In the genomic region with DNA sequence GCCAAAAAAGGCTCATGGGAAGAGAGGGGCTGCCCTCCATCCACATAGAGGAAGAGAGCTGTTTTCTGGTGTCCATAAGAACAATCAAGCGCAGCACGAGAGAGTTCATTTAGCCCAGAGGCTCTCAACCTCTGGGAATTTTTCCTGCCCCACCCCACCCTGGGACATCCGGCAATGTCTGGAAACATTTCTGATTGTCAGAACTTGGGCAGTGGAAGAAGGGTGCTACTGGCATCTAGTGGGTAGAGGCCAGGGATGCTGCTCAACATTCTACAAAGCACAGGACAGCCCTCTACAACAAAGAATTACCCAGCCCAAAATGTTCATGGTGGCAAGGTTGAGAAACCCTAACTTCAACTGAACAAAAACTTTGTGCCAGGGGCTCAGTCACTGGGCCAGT, we compare ENCODE assay signal across 1 cellular context.
TF ChIP-seq lines count a peak whose summit lies in the region.

No MANE protein-coding gene starts in this region.

TF ChIP-seq in GM12878, 131 proteins besides CTCF, POLR2A, EP300 and RAD21:
- TF ChIP-seq, protein P1, sequence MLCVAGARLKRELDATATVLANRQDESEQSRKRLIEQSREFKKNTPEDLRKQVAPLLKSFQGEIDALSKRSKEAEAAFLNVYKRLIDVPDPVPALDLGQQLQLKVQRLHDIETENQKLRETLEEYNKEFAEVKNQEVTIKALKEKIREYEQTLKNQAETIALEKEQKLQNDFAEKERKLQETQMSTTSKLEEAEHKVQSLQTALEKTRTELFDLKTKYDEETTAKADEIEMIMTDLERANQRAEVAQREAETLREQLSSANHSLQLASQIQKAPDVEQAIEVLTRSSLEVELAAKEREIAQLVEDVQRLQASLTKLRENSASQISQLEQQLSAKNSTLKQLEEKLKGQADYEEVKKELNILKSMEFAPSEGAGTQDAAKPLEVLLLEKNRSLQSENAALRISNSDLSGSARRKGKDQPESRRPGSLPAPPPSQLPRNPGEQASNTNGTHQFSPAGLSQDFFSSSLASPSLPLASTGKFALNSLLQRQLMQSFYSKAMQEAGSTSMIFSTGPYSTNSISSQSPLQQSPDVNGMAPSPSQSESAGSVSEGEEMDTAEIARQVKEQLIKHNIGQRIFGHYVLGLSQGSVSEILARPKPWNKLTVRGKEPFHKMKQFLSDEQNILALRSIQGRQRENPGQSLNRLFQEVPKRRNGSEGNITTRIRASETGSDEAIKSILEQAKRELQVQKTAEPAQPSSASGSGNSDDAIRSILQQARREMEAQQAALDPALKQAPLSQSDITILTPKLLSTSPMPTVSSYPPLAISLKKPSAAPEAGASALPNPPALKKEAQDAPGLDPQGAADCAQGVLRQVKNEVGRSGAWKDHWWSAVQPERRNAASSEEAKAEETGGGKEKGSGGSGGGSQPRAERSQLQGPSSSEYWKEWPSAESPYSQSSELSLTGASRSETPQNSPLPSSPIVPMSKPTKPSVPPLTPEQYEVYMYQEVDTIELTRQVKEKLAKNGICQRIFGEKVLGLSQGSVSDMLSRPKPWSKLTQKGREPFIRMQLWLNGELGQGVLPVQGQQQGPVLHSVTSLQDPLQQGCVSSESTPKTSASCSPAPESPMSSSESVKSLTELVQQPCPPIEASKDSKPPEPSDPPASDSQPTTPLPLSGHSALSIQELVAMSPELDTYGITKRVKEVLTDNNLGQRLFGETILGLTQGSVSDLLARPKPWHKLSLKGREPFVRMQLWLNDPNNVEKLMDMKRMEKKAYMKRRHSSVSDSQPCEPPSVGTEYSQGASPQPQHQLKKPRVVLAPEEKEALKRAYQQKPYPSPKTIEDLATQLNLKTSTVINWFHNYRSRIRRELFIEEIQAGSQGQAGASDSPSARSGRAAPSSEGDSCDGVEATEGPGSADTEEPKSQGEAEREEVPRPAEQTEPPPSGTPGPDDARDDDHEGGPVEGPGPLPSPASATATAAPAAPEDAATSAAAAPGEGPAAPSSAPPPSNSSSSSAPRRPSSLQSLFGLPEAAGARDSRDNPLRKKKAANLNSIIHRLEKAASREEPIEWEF (IDR thresholded peaks at IDR 0.05; ENCODE audit: insufficient replicate concordance, low read depth, low read length) = no peak
- TF ChIP-seq, protein P2, sequence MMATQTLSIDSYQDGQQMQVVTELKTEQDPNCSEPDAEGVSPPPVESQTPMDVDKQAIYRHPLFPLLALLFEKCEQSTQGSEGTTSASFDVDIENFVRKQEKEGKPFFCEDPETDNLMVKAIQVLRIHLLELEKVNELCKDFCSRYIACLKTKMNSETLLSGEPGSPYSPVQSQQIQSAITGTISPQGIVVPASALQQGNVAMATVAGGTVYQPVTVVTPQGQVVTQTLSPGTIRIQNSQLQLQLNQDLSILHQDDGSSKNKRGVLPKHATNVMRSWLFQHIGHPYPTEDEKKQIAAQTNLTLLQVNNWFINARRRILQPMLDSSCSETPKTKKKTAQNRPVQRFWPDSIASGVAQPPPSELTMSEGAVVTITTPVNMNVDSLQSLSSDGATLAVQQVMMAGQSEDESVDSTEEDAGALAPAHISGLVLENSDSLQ (IDR thresholded peaks at IDR 0.05) = no peak
- TF ChIP-seq TCF12 (IDR thresholded peaks at IDR 0.05; ENCODE audit: low read depth, low read length) (no peak), MAX (IDR thresholded peaks at IDR 0.05; ENCODE audit: low read depth, low read length) (no peak), HDAC2 (IDR thresholded peaks at IDR 0.05) (no peak), HDAC6 (IDR thresholded peaks at IDR 0.05; ENCODE audit: unreplicated experiment) (no peak), IRF4 (IDR thresholded peaks at IDR 0.05; ENCODE audit: low read depth, low read length) (no peak), RAD51 (IDR thresholded peaks at IDR 0.05) (no peak), ZNF24 (IDR thresholded peaks at IDR 0.05) (no peak), SP1 (IDR thresholded peaks at IDR 0.05; ENCODE audit: low read depth, low read length) (no peak), NR2C1 (IDR thresholded peaks at IDR 0.05) (no peak), IKZF2 (IDR thresholded peaks at IDR 0.05) (no peak), CREM (IDR thresholded peaks at IDR 0.05; ENCODE audit: low read depth) (no peak), BCL11A (IDR thresholded peaks at IDR 0.05; ENCODE audit: low read depth, low read length) (no peak), FOS (IDR thresholded peaks at IDR 0.05; ENCODE audit: borderline replicate concordance, extremely low read depth, insufficient read length) (no peak), WRNIP1 (IDR thresholded peaks at IDR 0.05; ENCODE audit: borderline replicate concordance, low read depth, low read length) (no peak), ASH2L (IDR thresholded peaks at IDR 0.05; ENCODE audit: borderline replicate concordance, low read depth) (no peak), MTA3 (IDR thresholded peaks at IDR 0.05; ENCODE audit: borderline replicate concordance, low read length) (no peak)
- TF ChIP-seq, protein P3, sequence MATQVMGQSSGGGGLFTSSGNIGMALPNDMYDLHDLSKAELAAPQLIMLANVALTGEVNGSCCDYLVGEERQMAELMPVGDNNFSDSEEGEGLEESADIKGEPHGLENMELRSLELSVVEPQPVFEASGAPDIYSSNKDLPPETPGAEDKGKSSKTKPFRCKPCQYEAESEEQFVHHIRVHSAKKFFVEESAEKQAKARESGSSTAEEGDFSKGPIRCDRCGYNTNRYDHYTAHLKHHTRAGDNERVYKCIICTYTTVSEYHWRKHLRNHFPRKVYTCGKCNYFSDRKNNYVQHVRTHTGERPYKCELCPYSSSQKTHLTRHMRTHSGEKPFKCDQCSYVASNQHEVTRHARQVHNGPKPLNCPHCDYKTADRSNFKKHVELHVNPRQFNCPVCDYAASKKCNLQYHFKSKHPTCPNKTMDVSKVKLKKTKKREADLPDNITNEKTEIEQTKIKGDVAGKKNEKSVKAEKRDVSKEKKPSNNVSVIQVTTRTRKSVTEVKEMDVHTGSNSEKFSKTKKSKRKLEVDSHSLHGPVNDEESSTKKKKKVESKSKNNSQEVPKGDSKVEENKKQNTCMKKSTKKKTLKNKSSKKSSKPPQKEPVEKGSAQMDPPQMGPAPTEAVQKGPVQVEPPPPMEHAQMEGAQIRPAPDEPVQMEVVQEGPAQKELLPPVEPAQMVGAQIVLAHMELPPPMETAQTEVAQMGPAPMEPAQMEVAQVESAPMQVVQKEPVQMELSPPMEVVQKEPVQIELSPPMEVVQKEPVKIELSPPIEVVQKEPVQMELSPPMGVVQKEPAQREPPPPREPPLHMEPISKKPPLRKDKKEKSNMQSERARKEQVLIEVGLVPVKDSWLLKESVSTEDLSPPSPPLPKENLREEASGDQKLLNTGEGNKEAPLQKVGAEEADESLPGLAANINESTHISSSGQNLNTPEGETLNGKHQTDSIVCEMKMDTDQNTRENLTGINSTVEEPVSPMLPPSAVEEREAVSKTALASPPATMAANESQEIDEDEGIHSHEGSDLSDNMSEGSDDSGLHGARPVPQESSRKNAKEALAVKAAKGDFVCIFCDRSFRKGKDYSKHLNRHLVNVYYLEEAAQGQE (IDR thresholded peaks at IDR 0.05; ENCODE audit: low read depth, low read length) = no peak
